28 cellular contexts compared by ENCODE assay signal in the genomic region with DNA sequence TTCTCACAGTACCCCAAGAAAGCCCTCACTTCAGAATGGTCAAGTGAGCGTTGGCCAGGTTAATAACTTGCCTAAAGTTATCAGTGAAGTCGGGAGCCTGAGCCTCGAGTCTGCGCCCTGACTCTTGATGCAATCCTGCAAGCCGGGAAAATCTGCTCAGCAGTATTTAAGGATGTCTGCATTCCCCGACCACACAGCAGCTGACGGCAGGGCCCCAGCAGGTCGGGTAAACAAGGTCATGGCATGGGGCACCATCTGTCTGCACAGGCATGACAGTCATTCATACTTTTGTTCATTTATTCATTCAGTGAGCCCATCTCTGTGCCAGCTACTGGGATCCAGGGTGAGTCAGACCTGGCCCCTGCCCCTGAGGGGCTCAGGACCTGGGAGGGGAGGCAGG.
"Had no signal": no experiment of that assay in that cellular context is flagged by ENCODE, and none has a peak within 500 bp of the region (broad histone marks: within the 10 kb centered on the region; RNA-seq: fewer than 3 reads in every experiment).

No MANE protein-coding gene starts in this region.

- H3K4me3 ChIP-seq: coronary artery, hepatocyte, left lung, lung, pancreas, smooth muscle cell, stomach, suprapubic skin, tibial nerve had no signal

- ATAC-seq: activated CD4-positive, alpha-beta T cell treated with anti-CD3 and anti-CD28 coated beads for 36 hours; activated T-helper 17 cell treated with anti-CD3 and anti-CD28 coated beads, Interleukin-2, amount 50 U/mL, for 72 hours; left lung; natural killer cell treated with Interleukin-12 subunit alpha and Interleukin-12 subunit beta and Interleukin-15 and Interleukin-18, amount 100 ng/mL, for 72 hours; pancreas; sciatic nerve; stimulated activated memory B cell treated with anti-CD40 and anti-IgM and Interleukin-4, amounts not matched to agents 10 μg/mL and 1 μg/mL and 100 μg/mL, for 72 hours had no signal

- H3K9me3 ChIP-seq: left lung, pancreas, stomach, suprapubic skin, tibial nerve had no signal

- H3K36me3 ChIP-seq: pancreas had no signal

- H3K27ac ChIP-seq: coronary artery, hepatocyte, left lung, pancreas, stomach, suprapubic skin, tibial nerve had no signal

- H3K4me1 ChIP-seq: left lung, pancreas, suprapubic skin had no signal

- DNase-seq: activated B cell treated with CpG ODN at 0.5 μM for 24 hours; activated CD4-positive, alpha-beta T cell treated with anti-CD3 and anti-CD28 coated beads for 36 hours; activated CD4-positive, alpha-beta T cell treated with anti-CD3 and anti-CD28 coated beads, Interleukin-2, amount 50 U/mL, for 4 hours; activated CD8-positive, alpha-beta memory T cell treated with anti-CD3 and anti-CD28 coated beads for 24 hours; activated CD8-positive, alpha-beta memory T cell treated with anti-CD3 and anti-CD28 coated beads, Interleukin-2, amount 50 U/mL, for 4 hours; activated naive CD8-positive, alpha-beta T cell treated with anti-CD3 and anti-CD28 coated beads for 36 hours; activated T-cell treated with anti-CD3 and anti-CD28 coated beads, Interleukin-2, amount 50 U/mL, for 24 hours; amniotic stem cell; cerebellar nuclear complex; erythroblast; foreskin melanocyte; glutamatergic neuron; immature natural killer cell; left lung; pancreas; stimulated activated CD4-positive, alpha-beta T cell treated with anti-CD3 and anti-CD28 coated beads, Interleukin-15, amount 100 ng/mL, for 24 hours; stomach; T-helper 9 cell had no signal

- H3K27me3 ChIP-seq: hepatocyte, left lung, pancreas, stomach, suprapubic skin, tibial nerve had no signal
